In the genomic region with DNA sequence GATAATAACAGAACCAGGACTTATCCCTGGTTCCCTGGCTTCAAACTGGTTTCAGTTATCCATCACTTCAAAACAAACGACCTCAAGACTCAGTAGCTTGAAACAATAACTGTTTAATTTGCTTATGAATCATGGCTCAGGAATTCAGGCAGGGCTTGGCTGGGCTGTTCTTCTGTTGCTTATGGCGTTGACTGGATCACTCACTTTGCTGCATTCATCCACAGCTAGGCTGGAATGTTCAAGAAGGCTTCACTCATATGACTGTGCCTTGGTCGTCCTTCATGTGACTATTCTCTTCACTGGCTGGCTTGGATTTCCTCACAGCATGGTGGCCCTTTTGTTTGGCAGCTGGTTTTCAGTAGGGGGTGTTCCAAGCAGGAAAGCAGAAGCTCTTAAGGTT, we compare ENCODE assay signal across 27 cellular contexts. TPM values are rescaled to one million over a fixed set of nuclear protein-coding genes. Genes with fewer than 3 reads are reported as not detected.
DNase-seq lines count a peak whose midpoint lies in the region; ATAC-seq, FAIRE-seq and TF ChIP-seq lines count a peak whose summit lies in the region.
"Had no signal": no experiment of that assay in that cellular context is flagged by ENCODE, and none has a peak within 500 bp of the region (broad histone marks: within the 10 kb centered on the region; RNA-seq: fewer than 3 reads in every experiment).

No MANE protein-coding gene starts in this region.

- no peak overlapping the region for H2AFZ ChIP-seq in endothelial cell of umbilical vein (ENCODE audit: low read depth, low read length)

- POLR2A ChIA-PET in endothelial cell of umbilical vein (lab: Charles Lee): no interaction called here

- H3K4me3 ChIP-seq in endothelial cell of umbilical vein (replicated peaks in 1 of 3; ENCODE audit: insufficient read depth in 1 of 3, low read depth in 1 of 3, low read length in 3 of 3): no peak overlapping the region
- H3K4me3 ChIP-seq: cardiac muscle cell, dorsolateral prefrontal cortex, gastroesophageal sphincter, ovary had no signal

- H3K9me3 Mint-ChIP-seq in activated naive CD8-positive, alpha-beta T cell treated with anti-CD3 and anti-CD28 coated beads for 36 hours: no peaks in the 10 kb centered on the region
- H3K9me3 Mint-ChIP-seq: activated B cell treated with CpG ODN at 0.5 μM for 24 hours; activated CD4-positive, alpha-beta memory T cell treated with anti-CD3 and anti-CD28 coated beads for 36 hours; natural killer cell had no signal

- no peaks in the 10 kb centered on the region for H3K79me2 ChIP-seq in endothelial cell of umbilical vein (ENCODE audit: control insufficient read depth, insufficient read depth, low read length)

- intact Hi-C loops in endothelial cell of umbilical vein (cut with micrococcal nuclease): loop anchor here (10.0 kb wide), 1 partner anchor 120 kb away; no protein-coding TSS in a partner anchor

- H3K27me3 ChIP-seq in endothelial cell of umbilical vein (ENCODE audit: control insufficient read depth in 2 of 2, insufficient read depth in 2 of 2, low read length in 2 of 2): no peaks in the 10 kb centered on the region
- H3K27me3 ChIP-seq: cardiac muscle cell, dorsolateral prefrontal cortex, ovary had no signal

- TF ChIP-seq POLR2A in endothelial cell of umbilical vein (IDR thresholded peaks at IDR 0.05; ENCODE audit: low read depth, low read length): no peak

- ATAC-seq in HG03460 (IDR thresholded peaks at IDR 0.05; ENCODE audit: unreplicated experiment): no peak
- ATAC-seq in GM19397 (IDR thresholded peaks at IDR 0.05; ENCODE audit: unreplicated experiment): no peak
- ATAC-seq: gastroesophageal sphincter, natural killer cell, right cardiac atrium had no signal

- no peaks in the 10 kb centered on the region for H3K9me1 ChIP-seq in endothelial cell of umbilical vein (replicated peaks; ENCODE audit: control insufficient read depth, extremely low read depth, insufficient read depth, low read length)

- H3K4me2 ChIP-seq in endothelial cell of umbilical vein (ENCODE audit: insufficient read depth, low read length): no peak overlapping the region

- H3K27ac Mint-ChIP-seq in activated naive CD8-positive, alpha-beta T cell treated with anti-CD3 and anti-CD28 coated beads for 36 hours: no peak overlapping the region
- H3K27ac Mint-ChIP-seq: activated B cell treated with CpG ODN at 0.5 μM for 24 hours; activated CD4-positive, alpha-beta memory T cell treated with anti-CD3 and anti-CD28 coated beads for 36 hours; natural killer cell had no signal

- dilution Hi-C loops in endothelial cell of umbilical vein (cut with MboI; ENCODE audit: extremely low pct_ligation_motif_present, low sequenced_read_pairs): no loop called here

- no peaks in the 10 kb centered on the region for H4K20me1 ChIP-seq in endothelial cell of umbilical vein (replicated peaks; ENCODE audit: control insufficient read depth, extremely low read depth, insufficient read depth, low read length)

- CTCF ChIA-PET in endothelial cell of umbilical vein (lab: Charles Lee): no interaction called here

- TF ChIP-seq CTCF in endothelial cell of umbilical vein (IDR thresholded peaks at IDR 0.05; ENCODE audit: extremely low read depth in 1 of 2, insufficient read depth in 1 of 2, low read depth in 1 of 2, low read length in 2 of 2): no peak

- H3K4me3 Mint-ChIP-seq in activated naive CD8-positive, alpha-beta T cell treated with anti-CD3 and anti-CD28 coated beads for 36 hours: no peak overlapping the region
- H3K4me3 Mint-ChIP-seq: activated B cell treated with CpG ODN at 0.5 μM for 24 hours; activated CD4-positive, alpha-beta memory T cell treated with anti-CD3 and anti-CD28 coated beads for 36 hours; CD14-positive monocyte; natural killer cell had no signal

- DNase-seq in A172 (ENCODE audit: low spot score) (peak; percentile 95), ELR (ENCODE audit: low read depth) (peak; percentile 71), RCC 7860 (ENCODE audit: low spot score) (peak; percentile 34), endothelial cell of umbilical vein (ENCODE audit: low read depth, low spot score) (no peak), urothelium cell line (ENCODE audit: low spot score) (no peak)
- no peak for DNase-seq in activated naive CD8-positive, alpha-beta T cell treated with anti-CD3 and anti-CD28 coated beads for 36 hours
- DNase-seq: activated B cell treated with CpG ODN at 0.5 μM for 24 hours; activated CD4-positive, alpha-beta memory T cell treated with anti-CD3 and anti-CD28 coated beads for 36 hours; activated gamma-delta T cell; dorsolateral prefrontal cortex; erythroblast; KG1; natural killer cell; NCI-H1092; NCI-H510A treated with DMSO at 0.1 percent for 48 hours; ovary; right cardiac atrium; SIG-M5; stimulated activated CD4-positive, alpha-beta T cell treated with anti-CD3 and anti-CD28 coated beads, Interleukin-15, amount 100 ng/mL, for 24 hours; T-helper 2 cell had no signal

- no peak overlapping the region for H3K9ac ChIP-seq in endothelial cell of umbilical vein (replicated peaks; ENCODE audit: extremely low read depth, insufficient read depth, low read length)

- no peaks in the 10 kb centered on the region for H3K36me3 ChIP-seq in endothelial cell of umbilical vein (ENCODE audit: control insufficient read depth in 2 of 2, extremely low read depth in 1 of 2, insufficient read depth in 2 of 2, low read length in 2 of 2)
- H3K36me3 ChIP-seq: cardiac muscle cell, gastroesophageal sphincter, ovary had no signal

- no peaks in the 10 kb centered on the region for H3K9me3 ChIP-seq in endothelial cell of umbilical vein (replicated peaks; ENCODE audit: control insufficient read depth, insufficient read depth, low read length)
- H3K9me3 ChIP-seq: ovary had no signal

- no peak overlapping the region for H3K27ac ChIP-seq in endothelial cell of umbilical vein (ENCODE audit: insufficient read depth, low read depth, low read length)
- H3K27ac ChIP-seq: cardiac muscle cell, dorsolateral prefrontal cortex, gastroesophageal sphincter, ovary had no signal

- peaks cover 78% of the 10 kb centered on the region for H3K27me3 Mint-ChIP-seq in activated naive CD8-positive, alpha-beta T cell treated with anti-CD3 and anti-CD28 coated beads for 36 hours

- no peak for FAIRE-seq in RCC 7860 (lab: Jason Lieb, UNC)
- no peak for FAIRE-seq in endothelial cell of umbilical vein (lab: Jason Lieb, UNC)
- FAIRE-seq in urothelium cell line (lab: Jason Lieb, UNC): no peak
- FAIRE-seq: GM12892, H54 had no signal

- H3K4me1 Mint-ChIP-seq in activated naive CD8-positive, alpha-beta T cell treated with anti-CD3 and anti-CD28 coated beads for 36 hours: peaks cover 3% of the 10 kb centered on the region

- no TSS peak for BruUV-seq in endothelial cell of umbilical vein (replicated peaks; lab: Mats Ljungman, UMichigan)

- H3K4me1 ChIP-seq in endothelial cell of umbilical vein (ENCODE audit: control insufficient read depth, extremely low read depth, insufficient read depth, low read length): peaks cover 11% of the 10 kb centered on the region

- no peaks in the 10 kb centered on the region for H3K36me3 Mint-ChIP-seq in activated naive CD8-positive, alpha-beta T cell treated with anti-CD3 and anti-CD28 coated beads for 36 hours
- H3K36me3 Mint-ChIP-seq: activated CD4-positive, alpha-beta memory T cell treated with anti-CD3 and anti-CD28 coated beads for 36 hours; natural killer cell had no signal

TF ChIP-seq in endothelial cell of umbilical vein, 7 proteins besides CTCF, POLR2A, EP300 and RAD21:
- TF ChIP-seq, protein P1, sequence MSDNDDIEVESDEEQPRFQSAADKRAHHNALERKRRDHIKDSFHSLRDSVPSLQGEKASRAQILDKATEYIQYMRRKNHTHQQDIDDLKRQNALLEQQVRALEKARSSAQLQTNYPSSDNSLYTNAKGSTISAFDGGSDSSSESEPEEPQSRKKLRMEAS (IDR thresholded peaks at IDR 0.05; ENCODE audit: insufficient read depth, insufficient read length): no peak
- TF ChIP-seq MYC (IDR thresholded peaks at IDR 0.05; ENCODE audit: low read depth, low read length) (no peak), FOS (IDR thresholded peaks at IDR 0.05; ENCODE audit: borderline replicate concordance, insufficient read depth, low read length) (peak; percentile 42)

RNA-seq across cellular contexts. Expression of a gene that starts 5.1 kb away (rescaled TPM):
- 1.2 and 2.4 TPM in 2 replicates for total RNA-seq in A172 (2014; rRNA removed; shearing (Covaris generic))
- total RNA-seq in endothelial cell of umbilical vein: 3.2 and 5.4 TPM in 2 replicates
- polyA plus RNA-seq in endothelial cell of umbilical vein: 0.62 and 1.3 TPM in 2 replicates
- polyA plus RNA-seq in endothelial cell of umbilical vein (2011; cell fraction: cytosol; rRNA removed): 0.65 and 1.0 TPM in 2 replicates
- 5.1 and 5.8 TPM in 2 replicates for polyA plus RNA-seq in endothelial cell of umbilical vein (2011; cell fraction: nucleus; rRNA removed)
- 1.8 and 2.0 TPM in 2 replicates for polyA plus RNA-seq in endothelial cell of umbilical vein (2012)
- polyA minus RNA-seq in endothelial cell of umbilical vein: 2.9 and 3.9 TPM in 2 replicates
- 2.5 TPM for polyA minus RNA-seq in endothelial cell of umbilical vein (2011; cell fraction: cytosol; rRNA and poly(A)+ RNA removed)
- 10.6 and 11.1 TPM in 2 replicates for polyA minus RNA-seq in endothelial cell of umbilical vein (2011; cell fraction: nucleus; rRNA and poly(A)+ RNA removed)
- under 1 TPM; 0.14 to 0.21 TPM for total RNA-seq in activated naive CD8-positive, alpha-beta T cell treated with anti-CD3 and anti-CD28 coated beads for 36 hours
- total RNA-seq: activated B cell treated with CpG ODN at 0.5 μM for 24 hours had no signal
- polyA plus RNA-seq: CD14-positive monocyte had no signal

RNA-seq across cellular contexts. Expression of a gene that starts 50.9 kb away (rescaled TPM):
- 1.9 and 2.3 TPM in 2 replicates for total RNA-seq in A172 (2014; rRNA removed; shearing (Covaris generic))
- total RNA-seq in endothelial cell of umbilical vein: 0.51 and 0.62 TPM in 2 replicates
- 0.18 and 0.58 TPM in 2 replicates for polyA plus RNA-seq in endothelial cell of umbilical vein
- polyA plus RNA-seq in endothelial cell of umbilical vein (2011; cell fraction: cytosol; rRNA removed): 0.27 and 0.41 TPM in 2 replicates
- polyA plus RNA-seq in endothelial cell of umbilical vein (2011; cell fraction: nucleus; rRNA removed): 0.14 and 0.49 TPM in 2 replicates
- 0.38 and 0.58 TPM in 2 replicates for polyA plus RNA-seq in endothelial cell of umbilical vein (2012)
- polyA minus RNA-seq in endothelial cell of umbilical vein: 0.15 and 1.7 TPM in 2 replicates
- not detected for polyA minus RNA-seq in endothelial cell of umbilical vein (2011; cell fraction: cytosol; rRNA and poly(A)+ RNA removed)
- not detected in 2 replicates for polyA minus RNA-seq in endothelial cell of umbilical vein (2011; cell fraction: nucleus; rRNA and poly(A)+ RNA removed)
- total RNA-seq in activated naive CD8-positive, alpha-beta T cell treated with anti-CD3 and anti-CD28 coated beads for 36 hours: under 1 TPM in 1 of 2 experiments, not detected in 1; 0.12 TPM
- total RNA-seq: activated B cell treated with CpG ODN at 0.5 μM for 24 hours; activated CD4-positive, alpha-beta memory T cell treated with anti-CD3 and anti-CD28 coated beads for 36 hours had no signal

Comparison
In these comparisons a context has a peak if more than half of its experiments do, and no peak if none do; other contexts are left out.
1. DNase-seq: peak in A172 (single experiment), ELR (single experiment) and RCC 7860 (single experiment); none in endothelial cell of umbilical vein (single experiment), activated naive CD8-positive, alpha-beta T cell treated with anti-CD3 and anti-CD28 coated beads for 36 hours (single experiment) and urothelium cell line (single experiment).